In the genomic region with DNA sequence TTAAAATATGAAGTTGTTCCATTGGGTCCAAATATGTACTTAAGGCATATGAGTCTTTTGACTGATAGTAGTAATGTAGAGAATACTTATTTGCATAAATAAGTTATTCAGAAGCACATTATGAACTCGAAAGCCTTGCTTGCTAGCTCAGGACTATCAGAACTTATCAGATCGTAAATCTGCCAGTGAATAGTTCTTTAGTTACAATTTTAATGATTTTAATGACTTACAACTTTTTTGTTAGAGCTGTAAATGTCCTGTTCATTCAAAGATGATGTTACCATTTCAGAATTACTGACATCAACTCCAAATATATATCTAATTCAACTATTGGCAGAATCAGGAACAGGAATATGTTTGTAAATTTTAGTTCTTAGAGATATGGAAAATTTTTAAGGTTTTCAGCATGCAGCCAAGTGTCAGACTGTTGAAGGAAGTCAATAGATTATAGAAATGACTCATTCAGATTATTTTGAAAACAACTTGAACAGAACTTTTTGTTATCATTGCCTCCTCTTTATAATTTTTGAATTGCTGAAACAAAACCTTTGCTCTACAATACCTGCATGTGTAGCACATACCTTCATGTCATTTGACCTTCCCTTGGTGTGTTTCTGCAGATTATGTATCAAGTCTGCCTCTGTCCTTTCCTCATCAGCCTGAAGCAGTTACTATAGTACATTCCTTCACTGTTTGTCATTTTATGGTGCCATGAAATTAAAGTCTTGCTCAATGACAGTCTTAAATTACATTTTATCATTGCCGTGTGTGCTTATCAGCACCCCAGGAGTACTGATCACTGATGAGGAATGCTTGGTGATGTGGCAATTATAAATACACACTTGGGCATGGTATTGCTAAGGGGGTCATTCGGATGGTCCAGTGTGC, we compare ENCODE assay signal across 11 cellular contexts. TPM values are rescaled to one million over a fixed set of nuclear protein-coding genes. Genes with fewer than 3 reads are reported as not detected.
DNase-seq lines count a peak whose midpoint lies in the region; ATAC-seq, FAIRE-seq and TF ChIP-seq lines count a peak whose summit lies in the region.
"Had no signal": no experiment of that assay in that cellular context is flagged by ENCODE, and none has a peak within 500 bp of the region (broad histone marks: within the 10 kb centered on the region; RNA-seq: fewer than 3 reads in every experiment).

No MANE protein-coding gene starts in this region.

- 57% methylated on average over 4 of the region's 4 CpGs for WGBS in mammary epithelial cell (ENCODE audit: low coverage, missing lambda C conversion rate)
- 81 to 89% methylated on average over 4 of the region's 4 CpGs for WGBS in lung, 2 donors

- intact Hi-C loops in CD4-positive, alpha-beta T cell (cut with DNase I, micrococcal nuclease): no loop called here
- intact Hi-C loops in mammary epithelial cell (cut with micrococcal nuclease): no loop called here

- no peaks in the 10 kb centered on the region for H3K9me3 Mint-ChIP-seq in CD4-positive, alpha-beta T cell
- H3K9me3 Mint-ChIP-seq: activated CD4-positive, alpha-beta memory T cell treated with anti-CD3 and anti-CD28 coated beads, Interleukin-2, amount 10 ng/mL, durations not matched to agents 7 days and 5 days had no signal

- H3K36me3 ChIP-seq in mammary epithelial cell (ENCODE audit: insufficient read depth, low read length) (peaks cover 2% of the 10 kb centered on the region), lung (ENCODE audit: control insufficient read depth in 2 of 2, insufficient read depth in 2 of 2, low read length in 2 of 2) (peaks cover 1 to 12% of the 10 kb centered on the region in 2 donors)

- H4K20me1 ChIP-seq in mammary epithelial cell (ENCODE audit: insufficient read depth, low read length): no peaks in the 10 kb centered on the region

- H3K4me2 ChIP-seq in mammary epithelial cell (ENCODE audit: insufficient read depth, low read depth, low read length): peak overlapping the region; percentile 37

- no peak for TF ChIP-seq CTCF in CD4-positive, alpha-beta T cell (IDR thresholded peaks at IDR 0.05)
- no peak for TF ChIP-seq CTCF in mammary epithelial cell (conservative IDR thresholded peaks at IDR 0.05 in 1 of 2, IDR thresholded peaks at IDR 0.05 in 1 of 2; ENCODE audit: extremely low read depth in 1 of 2, insufficient read depth in 1 of 2, low read depth in 1 of 2, low read length in 2 of 2)
- no peak for TF ChIP-seq CTCF in lung (IDR thresholded peaks at IDR 0.05; ENCODE audit: control extremely low read depth, extremely low read depth)

- dilution Hi-C loops in mammary epithelial cell (cut with HindIII; ENCODE audit: low sequenced_read_pairs): no loop called here

- H3K9ac ChIP-seq in mammary epithelial cell (ENCODE audit: insufficient read depth, low read length): no peak overlapping the region

- peak overlapping the region; percentile 57 for H3K27ac Mint-ChIP-seq in CD4-positive, alpha-beta T cell
- H3K27ac Mint-ChIP-seq: activated CD4-positive, alpha-beta memory T cell treated with anti-CD3 and anti-CD28 coated beads, Interleukin-2, amount 10 ng/mL, durations not matched to agents 7 days and 5 days had no signal

- CTCF ChIA-PET in CD4-positive, alpha-beta T cell (lab: Charles Lee): no interaction called here
- CTCF ChIA-PET in mammary epithelial cell (lab: Charles Lee; ENCODE audit: low non-redundant PET): no interaction called here

- FAIRE-seq in HTR-8/SVneo (lab: Jason Lieb, UNC): peak; percentile 48

- no peaks in the 10 kb centered on the region for H3K27me3 ChIP-seq in CD4-positive, alpha-beta T cell (ENCODE audit: control insufficient read depth, insufficient read depth, low read length)
- H3K27me3 ChIP-seq in mammary epithelial cell (ENCODE audit: insufficient read depth, low read length) (no peaks in the 10 kb centered on the region), lung (ENCODE audit: control insufficient read depth, insufficient read depth) (no peaks in the 10 kb centered on the region)
- H3K27me3 ChIP-seq: sigmoid colon had no signal

- no peaks in the 10 kb centered on the region for H3K27me3 Mint-ChIP-seq in CD4-positive, alpha-beta T cell
- H3K27me3 Mint-ChIP-seq: activated CD4-positive, alpha-beta memory T cell treated with anti-CD3 and anti-CD28 coated beads, Interleukin-2, amount 10 ng/mL, durations not matched to agents 7 days and 5 days had no signal

- H3K27ac ChIP-seq in CD4-positive, alpha-beta T cell (ENCODE audit: low read depth, low read length): no peak overlapping the region
- H3K27ac ChIP-seq in mammary epithelial cell (ENCODE audit: insufficient read depth, low read depth, low read length): peak overlapping the region; percentile 23
- H3K27ac ChIP-seq in lung (ENCODE audit: low read depth in 1 of 2, low read length in 1 of 2): peak overlapping the region in 1 of 2 donors; percentile 33
- H3K27ac ChIP-seq: sigmoid colon had no signal

- no peak overlapping the region for H3K4me3 Mint-ChIP-seq in CD4-positive, alpha-beta T cell
- H3K4me3 Mint-ChIP-seq: activated CD4-positive, alpha-beta memory T cell treated with anti-CD3 and anti-CD28 coated beads, Interleukin-2, amount 10 ng/mL, durations not matched to agents 7 days and 5 days had no signal

- no peaks in the 10 kb centered on the region for H3K9me3 ChIP-seq in CD4-positive, alpha-beta T cell (ENCODE audit: control insufficient read depth, low read length)
- no peaks in the 10 kb centered on the region for H3K9me3 ChIP-seq in mammary epithelial cell (replicated peaks; ENCODE audit: insufficient read depth, low read length)
- H3K9me3 ChIP-seq in lung (ENCODE audit: control insufficient read depth in 2 of 2, insufficient read depth in 1 of 2, low read length in 1 of 2): no peaks in the 10 kb centered on the region
- H3K9me3 ChIP-seq: sigmoid colon had no signal

- POLR2A ChIA-PET in CD4-positive, alpha-beta T cell (lab: Charles Lee): no interaction called here

- peaks cover 88% of the 10 kb centered on the region for H3K4me1 Mint-ChIP-seq in CD4-positive, alpha-beta T cell (ENCODE audit: low read depth)

- H3K4me1 ChIP-seq in mammary epithelial cell (ENCODE audit: insufficient read depth, low read length) (peaks cover 13% of the 10 kb centered on the region), lung (ENCODE audit: control insufficient read depth in 2 of 2, insufficient read depth in 2 of 2, low read length in 2 of 2) (peaks cover 0 to 20% of the 10 kb centered on the region in 2 donors)

- peaks cover 79% of the 10 kb centered on the region for H3K36me3 Mint-ChIP-seq in CD4-positive, alpha-beta T cell (ENCODE audit: low read depth)

- peaks cover 34% of the 10 kb centered on the region for H3K79me2 ChIP-seq in mammary epithelial cell (ENCODE audit: insufficient read depth, low read length)

- H3K4me3 ChIP-seq in mammary epithelial cell (replicated peaks in 1 of 3; ENCODE audit: insufficient read depth in 1 of 3, low read depth in 2 of 3, low read length in 3 of 3): no peak overlapping the region
- H3K4me3 ChIP-seq in lung: no peak overlapping the region
- H3K4me3 ChIP-seq: sigmoid colon had no signal

- in situ Hi-C loops in mammary epithelial cell (cut with MboI; ENCODE audit: low sequenced_read_pairs in 2 of 2): no loop called here

- BruUV-seq in mammary epithelial cell (replicated peaks; lab: Mats Ljungman, UMichigan): no TSS peak

- DNase-seq in CD4-positive, alpha-beta T cell: no peak
- DNase-seq in HTR-8/SVneo (ENCODE audit: insufficient read length, low spot score): peak; percentile 36
- peak; percentile 69 for DNase-seq in mammary epithelial cell
- no peak for DNase-seq in lung (ENCODE audit: low spot score)
- DNase-seq in retina: no peak
- DNase-seq in SK-N-DZ (ENCODE audit: low spot score): no peak
- DNase-seq: activated CD4-positive, alpha-beta memory T cell treated with anti-CD3 and anti-CD28 coated beads, Interleukin-2, amount 10 ng/mL, durations not matched to agents 7 days and 5 days; Kasumi-1; sigmoid colon had no signal

- no peak overlapping the region for H2AFZ ChIP-seq in mammary epithelial cell (ENCODE audit: low read depth, low read length)

- ATAC-seq in CD4-positive, alpha-beta T cell (ENCODE audit: poor library complexity): peak; percentile 20
- ATAC-seq in lung (ENCODE audit: insufficient read depth, low FRiP score) (peak; percentile 27), HG02852 (IDR thresholded peaks at IDR 0.05; ENCODE audit: unreplicated experiment) (no peak), GM18505 (IDR thresholded peaks at IDR 0.05; ENCODE audit: unreplicated experiment) (no peak)

- TF ChIP-seq POLR2A in GM18505 (IDR thresholded peaks at IDR 0.05; ENCODE audit: borderline replicate concordance, extremely low read depth, insufficient read depth, insufficient read length): no peak

RNA-seq across cellular contexts. Expression of gene LRRC8D, which starts 44.9 kb away (rescaled TPM):
- total RNA-seq in CD4-positive, alpha-beta T cell: 10 to 100 TPM; 15.5 to 18.2 TPM
- 10 to 100 TPM; 39.5 to 47.7 TPM for total RNA-seq in mammary epithelial cell
- polyA plus RNA-seq in mammary epithelial cell: 44.9 TPM
- polyA minus RNA-seq in mammary epithelial cell: 20.7 TPM
- 10 to 100 TPM; 10.2 to 24.2 TPM for total RNA-seq in lung
- 10 to 100 TPM in 1 of 2 donors, 1 to 10 TPM in 1; 5.1 to 12.4 TPM for polyA plus RNA-seq in lung
- 12.5 and 12.7 TPM in 2 replicates for polyA plus RNA-seq in SK-N-DZ (2014; cell fraction: cytosol; rRNA removed)
- 9.5 TPM in 2 replicates for polyA plus RNA-seq in SK-N-DZ (2014; cell fraction: nucleus; rRNA removed)

Comparison
In these comparisons a context has a peak if more than half of its experiments do, and no peak if none do; other contexts are left out.
1. ATAC-seq: peak in CD4-positive, alpha-beta T cell (single experiment) and lung (single experiment); none in HG02852 (single experiment) and GM18505 (single experiment).
2. DNase-seq: peak in HTR-8/SVneo (single experiment) and mammary epithelial cell (single experiment); none in CD4-positive, alpha-beta T cell (0 of 10), lung (single experiment), retina (single experiment) and SK-N-DZ (single experiment).